8 cellular contexts compared by ENCODE assay signal in genomic region chr3:42683875-42684593, GRCh38. TPM values are rescaled to one million over a fixed set of nuclear protein-coding genes. Genes with fewer than 3 reads are reported as not detected.
DNase-seq lines count a peak whose midpoint lies in the region; ATAC-seq and TF ChIP-seq lines count a peak whose summit lies in the region.

No MANE protein-coding gene starts in this region.

- peak overlapping the region; percentile 82 for H3K27ac Mint-ChIP-seq in MCF 10A (ENCODE audit: low read depth, unreplicated experiment)

- H3K27ac ChIP-seq in layer of hippocampus (ENCODE audit: low read depth, low read length): peak overlapping the region; percentile 91

- ATAC-seq in stimulated activated naive CD8-positive, alpha-beta T cell treated with anti-CD3 and anti-CD28 coated beads, Interleukin-15, Interleukin-2, amounts not matched to agents 100 U/mL and 50 U/mL, for 24 hours: peak; percentile 63
- no peak for ATAC-seq in HG03432 (IDR thresholded peaks at IDR 0.05; ENCODE audit: unreplicated experiment)

- H3K36me3 Mint-ChIP-seq in MCF 10A (ENCODE audit: insufficient read depth, unreplicated experiment): no peaks in the 10 kb centered on the region

- POLR2A ChIA-PET in MCF 10A (lab: Yijun Ruan, JAX): interaction anchor here (0.6 to 2.6 kb wide), 15 partner anchors 9 to 103 kb away, joined by 3 to 13 read pairs (median 3); no protein-coding TSS in a partner anchor

- TF ChIP-seq CTCF in MCF 10A (IDR thresholded peaks at IDR 0.05; ENCODE audit: unreplicated experiment): no peak

- CTCF ChIA-PET in MCF 10A (lab: Yijun Ruan, JAX): interaction anchor here (0.6 kb wide), 1 partner anchor 78 kb away, joined by 6 read pairs; no protein-coding TSS in a partner anchor

- DNase-seq in EH (ENCODE audit: low read depth) (peak; percentile 98), NOMO-1 (lab: John Stamatoyannopoulos, UW; ENCODE audit: unreplicated experiment in 2 of 2) (peak; percentile 55 to 84), MCF 10A (ENCODE audit: unreplicated experiment) (peak; percentile 97), cerebellum (ENCODE audit: low spot score) (no peak), T-helper 9 cell (no peak)
- peak; percentile 45 for DNase-seq in stimulated activated naive CD8-positive, alpha-beta T cell treated with anti-CD3 and anti-CD28 coated beads, Interleukin-15, Interleukin-2, amounts not matched to agents 100 U/mL and 50 U/mL, for 24 hours

- no TSS peak for BruUV-seq in MCF 10A (replicated peaks; lab: Mats Ljungman, UMichigan)

- intact Hi-C loops in MCF 10A (cut with micrococcal nuclease): no loop called here

- H3K9me3 Mint-ChIP-seq in MCF 10A (ENCODE audit: unreplicated experiment): no peaks in the 10 kb centered on the region

- H3K27me3 ChIP-seq in layer of hippocampus (ENCODE audit: control insufficient read depth, insufficient read depth, low read length): peaks cover 2% of the 10 kb centered on the region

- peaks cover 1% of the 10 kb centered on the region for H3K27me3 Mint-ChIP-seq in MCF 10A (ENCODE audit: insufficient read depth, unreplicated experiment)

- H3K4me3 Mint-ChIP-seq in MCF 10A (ENCODE audit: unreplicated experiment): no peak overlapping the region

- peaks cover 19% of the 10 kb centered on the region for H3K4me1 Mint-ChIP-seq in MCF 10A (ENCODE audit: insufficient read depth, unreplicated experiment)

RNA-seq across cellular contexts. Expression of gene KLHL40, which starts 1.3 kb away (rescaled TPM):
- total RNA-seq in MCF 10A (2022) (not detected in 2 replicates), cerebellum (0.09 TPM)

RNA-seq across cellular contexts. Expression of gene HHATL, which starts 18.6 kb away (rescaled TPM):
- total RNA-seq in MCF 10A (2022): not detected in 2 replicates
- total RNA-seq in cerebellum: not detected

RNA-seq across cellular contexts. Expression of gene ZBTB47, which starts 30.5 kb away (rescaled TPM):
- total RNA-seq in MCF 10A (2022) (10.9 and 12.4 TPM in 2 replicates), cerebellum (13.0 TPM)

Comparison
In these comparisons a context has a peak if more than half of its experiments do, and no peak if none do; other contexts are left out.
1. DNase-seq: peak in EH (single experiment), NOMO-1 (2 of 2), MCF 10A (single experiment) and stimulated activated naive CD8-positive, alpha-beta T cell treated with anti-CD3 and anti-CD28 coated beads, Interleukin-15, Interleukin-2, amounts not matched to agents 100 U/mL and 50 U/mL, for 24 hours (single experiment); none in cerebellum (single experiment) and T-helper 9 cell (single experiment).